Comparison of ENCODE assay signal across 1 cellular context in genomic region chr11:450809-451451, GRCh38.
TF ChIP-seq lines count a peak whose summit lies in the region.

No MANE protein-coding gene starts in this region.

TF ChIP-seq in K562, 482 proteins besides CTCF, POLR2A, EP300 and RAD21 (continues in another document):
- TF ChIP-seq, protein P1, sequence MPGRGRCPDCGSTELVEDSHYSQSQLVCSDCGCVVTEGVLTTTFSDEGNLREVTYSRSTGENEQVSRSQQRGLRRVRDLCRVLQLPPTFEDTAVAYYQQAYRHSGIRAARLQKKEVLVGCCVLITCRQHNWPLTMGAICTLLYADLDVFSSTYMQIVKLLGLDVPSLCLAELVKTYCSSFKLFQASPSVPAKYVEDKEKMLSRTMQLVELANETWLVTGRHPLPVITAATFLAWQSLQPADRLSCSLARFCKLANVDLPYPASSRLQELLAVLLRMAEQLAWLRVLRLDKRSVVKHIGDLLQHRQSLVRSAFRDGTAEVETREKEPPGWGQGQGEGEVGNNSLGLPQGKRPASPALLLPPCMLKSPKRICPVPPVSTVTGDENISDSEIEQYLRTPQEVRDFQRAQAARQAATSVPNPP (IDR thresholded peaks at IDR 0.05; ENCODE audit: borderline replicate concordance, insufficient read depth, insufficient read length) = no peak
- no peak for TF ChIP-seq SETDB1 (IDR thresholded peaks at IDR 0.05; ENCODE audit: low read length)
- TF ChIP-seq, protein P2, sequence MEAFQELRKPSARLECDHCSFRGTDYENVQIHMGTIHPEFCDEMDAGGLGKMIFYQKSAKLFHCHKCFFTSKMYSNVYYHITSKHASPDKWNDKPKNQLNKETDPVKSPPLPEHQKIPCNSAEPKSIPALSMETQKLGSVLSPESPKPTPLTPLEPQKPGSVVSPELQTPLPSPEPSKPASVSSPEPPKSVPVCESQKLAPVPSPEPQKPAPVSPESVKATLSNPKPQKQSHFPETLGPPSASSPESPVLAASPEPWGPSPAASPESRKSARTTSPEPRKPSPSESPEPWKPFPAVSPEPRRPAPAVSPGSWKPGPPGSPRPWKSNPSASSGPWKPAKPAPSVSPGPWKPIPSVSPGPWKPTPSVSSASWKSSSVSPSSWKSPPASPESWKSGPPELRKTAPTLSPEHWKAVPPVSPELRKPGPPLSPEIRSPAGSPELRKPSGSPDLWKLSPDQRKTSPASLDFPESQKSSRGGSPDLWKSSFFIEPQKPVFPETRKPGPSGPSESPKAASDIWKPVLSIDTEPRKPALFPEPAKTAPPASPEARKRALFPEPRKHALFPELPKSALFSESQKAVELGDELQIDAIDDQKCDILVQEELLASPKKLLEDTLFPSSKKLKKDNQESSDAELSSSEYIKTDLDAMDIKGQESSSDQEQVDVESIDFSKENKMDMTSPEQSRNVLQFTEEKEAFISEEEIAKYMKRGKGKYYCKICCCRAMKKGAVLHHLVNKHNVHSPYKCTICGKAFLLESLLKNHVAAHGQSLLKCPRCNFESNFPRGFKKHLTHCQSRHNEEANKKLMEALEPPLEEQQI (IDR thresholded peaks at IDR 0.05) = no peak
- TF ChIP-seq MIER1 (IDR thresholded peaks at IDR 0.05; ENCODE audit: low read depth) = no peak
- no peak for TF ChIP-seq GTF2A2 (tag; IDR thresholded peaks at IDR 0.05)
- TF ChIP-seq, protein P3, sequence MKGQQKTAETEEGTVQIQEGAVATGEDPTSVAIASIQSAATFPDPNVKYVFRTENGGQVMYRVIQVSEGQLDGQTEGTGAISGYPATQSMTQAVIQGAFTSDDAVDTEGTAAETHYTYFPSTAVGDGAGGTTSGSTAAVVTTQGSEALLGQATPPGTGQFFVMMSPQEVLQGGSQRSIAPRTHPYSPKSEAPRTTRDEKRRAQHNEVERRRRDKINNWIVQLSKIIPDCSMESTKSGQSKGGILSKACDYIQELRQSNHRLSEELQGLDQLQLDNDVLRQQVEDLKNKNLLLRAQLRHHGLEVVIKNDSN (CRISPR knock-in tag; IDR thresholded peaks at IDR 0.05) = peak; percentile 81
- TF ChIP-seq, protein P4, sequence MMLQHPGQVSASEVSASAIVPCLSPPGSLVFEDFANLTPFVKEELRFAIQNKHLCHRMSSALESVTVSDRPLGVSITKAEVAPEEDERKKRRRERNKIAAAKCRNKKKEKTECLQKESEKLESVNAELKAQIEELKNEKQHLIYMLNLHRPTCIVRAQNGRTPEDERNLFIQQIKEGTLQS (IDR thresholded peaks at IDR 0.05) = no peak
- TF ChIP-seq, protein P4 (CRISPR knock-in tag; conservative IDR thresholded peaks at IDR 0.05) = no peak
- TF ChIP-seq KAT7 (CRISPR knock-in tag; IDR thresholded peaks at IDR 0.05; ENCODE audit: borderline replicate concordance) = 0 out of 2 replicates have a peak, but pooled peaks have one; percentile 60
- TF ChIP-seq ATF7 (IDR thresholded peaks at IDR 0.05) = no peak; the same call in 1 of the 2 replicates
- no peak for TF ChIP-seq SAFB2 (IDR thresholded peaks at IDR 0.05; ENCODE audit: borderline replicate concordance, low read depth, low read length, severe bottlenecking)
- TF ChIP-seq MTA2 (IDR thresholded peaks at IDR 0.05; ENCODE audit: low read depth) = no peak
- 0 out of 2 replicates have a peak, but pooled peaks have one; percentile 22 for TF ChIP-seq RB1 (IDR thresholded peaks at IDR 0.05; ENCODE audit: low read depth)
- peak in 1 of 2 experiments; percentile 88; a peak in 2 of 4 replicates for TF ChIP-seq HDAC1 (IDR thresholded peaks at IDR 0.05)
- TF ChIP-seq HSF4 (CRISPR knock-in tag; IDR thresholded peaks at IDR 0.05; ENCODE audit: borderline replicate concordance) = no peak
- TF ChIP-seq CREM (IDR thresholded peaks at IDR 0.05; ENCODE audit: low read depth) = peak; percentile 70
- peak in 1 of 2 experiments; percentile 24; a peak in 1 of 4 replicates for TF ChIP-seq SIN3A (IDR thresholded peaks at IDR 0.05; ENCODE audit: borderline replicate concordance in 2 of 2, control insufficient read depth in 1 of 2, low read depth in 2 of 2, low read length in 2 of 2)
- TF ChIP-seq VEZF1 (CRISPR knock-in tag; IDR thresholded peaks at IDR 0.05) = no peak
- TF ChIP-seq ZKSCAN1 (IDR thresholded peaks at IDR 0.05; ENCODE audit: low read depth, low read length) = no peak
- TF ChIP-seq ZNF217 (CRISPR knock-in tag; IDR thresholded peaks at IDR 0.05) = no peak
- 0 out of 2 replicates have a peak, but pooled peaks have one; percentile 15 for TF ChIP-seq ZBTB40 (IDR thresholded peaks at IDR 0.05)
- no peak for TF ChIP-seq ZBTB40 (CRISPR knock-in tag; IDR thresholded peaks at IDR 0.05)
- no peak for TF ChIP-seq ZNF121 (CRISPR knock-in tag; conservative IDR thresholded peaks at IDR 0.05)
- TF ChIP-seq SMARCA4 (IDR thresholded peaks at IDR 0.05) = 0 out of 2 replicates have a peak, but pooled peaks have one; percentile 29
- TF ChIP-seq, protein P5, sequence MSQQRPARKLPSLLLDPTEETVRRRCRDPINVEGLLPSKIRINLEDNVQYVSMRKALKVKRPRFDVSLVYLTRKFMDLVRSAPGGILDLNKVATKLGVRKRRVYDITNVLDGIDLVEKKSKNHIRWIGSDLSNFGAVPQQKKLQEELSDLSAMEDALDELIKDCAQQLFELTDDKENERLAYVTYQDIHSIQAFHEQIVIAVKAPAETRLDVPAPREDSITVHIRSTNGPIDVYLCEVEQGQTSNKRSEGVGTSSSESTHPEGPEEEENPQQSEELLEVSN (IDR thresholded peaks at IDR 0.05; ENCODE audit: borderline replicate concordance in 1 of 2, extremely low read depth in 1 of 2, insufficient read depth in 1 of 2, insufficient read length in 1 of 2, low read depth in 1 of 2, low read length in 1 of 2, poor library complexity in 1 of 2, severe bottlenecking in 1 of 2) = peak; percentile 91 to 94
- TF ChIP-seq ARID3B (CRISPR knock-in tag; IDR thresholded peaks at IDR 0.05; ENCODE audit: borderline replicate concordance) = no peak
- no peak for TF ChIP-seq ZNF134 (CRISPR knock-in tag; conservative IDR thresholded peaks at IDR 0.05)
- no peak for TF ChIP-seq SMAD1 (IDR thresholded peaks at IDR 0.05; ENCODE audit: low read depth, low read length, partially characterized antibody)
- TF ChIP-seq ESRRA (IDR thresholded peaks at IDR 0.05; ENCODE audit: borderline replicate concordance, low read depth) = peak; percentile 24; the same call in 1 of the 2 replicates
- TF ChIP-seq E2F4 (CRISPR knock-in tag; IDR thresholded peaks at IDR 0.05; ENCODE audit: low read depth) = 0 out of 2 replicates have a peak, but pooled peaks have one; percentile 14
- TF ChIP-seq JUND (IDR thresholded peaks at IDR 0.05; ENCODE audit: borderline replicate concordance, low read depth, low read length) = no peak
- no peak for TF ChIP-seq JUND (tag; IDR thresholded peaks at IDR 0.05; ENCODE audit: borderline replicate concordance, low read depth, low read length)
- no peak for TF ChIP-seq THRAP3 (IDR thresholded peaks at IDR 0.05; ENCODE audit: borderline replicate concordance)
- no peak for TF ChIP-seq CEBPB (tag; IDR thresholded peaks at IDR 0.05)
- peak; percentile 89; the same call in 1 of the 2 replicates for TF ChIP-seq NKRF (IDR thresholded peaks at IDR 0.05; ENCODE audit: borderline replicate concordance)
